ENCODE assay signal across 1 cellular context in the genomic region with DNA sequence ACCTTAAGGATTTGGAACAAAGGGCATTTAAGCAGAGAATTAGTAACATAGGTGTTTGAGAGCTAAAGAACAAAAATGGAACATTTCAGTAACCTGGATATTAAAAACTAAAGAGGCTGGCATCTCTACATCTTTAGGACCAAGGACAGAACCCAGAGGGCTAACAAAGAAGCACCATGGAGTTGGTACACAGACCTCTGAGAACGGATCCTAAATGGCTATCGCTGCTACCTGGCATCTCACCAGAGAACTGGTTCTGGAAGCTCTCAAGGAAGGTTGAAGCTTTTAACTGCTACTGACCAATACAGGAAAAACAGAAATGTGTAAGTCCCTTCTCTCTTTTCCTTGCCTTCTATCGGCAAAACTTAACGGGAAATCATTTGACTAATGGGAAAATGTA.
TF ChIP-seq lines count a peak whose summit lies in the region.

No MANE protein-coding gene starts in this region.

TF ChIP-seq in SK-N-SH, 30 proteins besides CTCF, POLR2A, EP300 and RAD21 (continued from another document):
- TF ChIP-seq, protein P1, sequence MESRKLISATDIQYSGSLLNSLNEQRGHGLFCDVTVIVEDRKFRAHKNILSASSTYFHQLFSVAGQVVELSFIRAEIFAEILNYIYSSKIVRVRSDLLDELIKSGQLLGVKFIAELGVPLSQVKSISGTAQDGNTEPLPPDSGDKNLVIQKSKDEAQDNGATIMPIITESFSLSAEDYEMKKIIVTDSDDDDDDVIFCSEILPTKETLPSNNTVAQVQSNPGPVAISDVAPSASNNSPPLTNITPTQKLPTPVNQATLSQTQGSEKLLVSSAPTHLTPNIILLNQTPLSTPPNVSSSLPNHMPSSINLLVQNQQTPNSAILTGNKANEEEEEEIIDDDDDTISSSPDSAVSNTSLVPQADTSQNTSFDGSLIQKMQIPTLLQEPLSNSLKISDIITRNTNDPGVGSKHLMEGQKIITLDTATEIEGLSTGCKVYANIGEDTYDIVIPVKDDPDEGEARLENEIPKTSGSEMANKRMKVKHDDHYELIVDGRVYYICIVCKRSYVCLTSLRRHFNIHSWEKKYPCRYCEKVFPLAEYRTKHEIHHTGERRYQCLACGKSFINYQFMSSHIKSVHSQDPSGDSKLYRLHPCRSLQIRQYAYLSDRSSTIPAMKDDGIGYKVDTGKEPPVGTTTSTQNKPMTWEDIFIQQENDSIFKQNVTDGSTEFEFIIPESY (IDR thresholded peaks at IDR 0.05; ENCODE audit: borderline replicate concordance, low read depth): no peak
